ENCODE assay signal across 12 cellular contexts in genomic region chr7:99139031-99139430, GRCh38. TPM values are rescaled to one million over a fixed set of nuclear protein-coding genes. Genes with fewer than 3 reads are reported as not detected.
DNase-seq lines count a peak whose midpoint lies in the region; FAIRE-seq and TF ChIP-seq lines count a peak whose summit lies in the region.
"Had no signal": no experiment of that assay in that cellular context is flagged by ENCODE, and none has a peak within 500 bp of the region (broad histone marks: within the 10 kb centered on the region; RNA-seq: fewer than 3 reads in every experiment).

No MANE protein-coding gene starts in this region.

- H3K4me1 ChIP-seq in SK-N-SH (ENCODE audit: control insufficient read depth in 1 of 2, insufficient read depth in 2 of 2, low read depth in 1 of 2, low read length in 1 of 2): peaks cover 28 to 34% of the 10 kb centered on the region in 2 experiments
- peaks cover 43% of the 10 kb centered on the region for H3K4me1 ChIP-seq in smooth muscle cell (ENCODE audit: low read depth)

- H3K9me2 ChIP-seq in SK-N-SH: no peaks in the 10 kb centered on the region

- peaks cover 87% of the 10 kb centered on the region for H3K79me2 ChIP-seq in SK-N-SH (ENCODE audit: insufficient read depth)
- peaks cover 76% of the 10 kb centered on the region for H3K79me2 ChIP-seq in smooth muscle cell (ENCODE audit: low read depth)

- DNase-seq in H54 (ENCODE audit: insufficient read length, low spot score) (no peak), SK-N-SH (no peak), fibroblast of pulmonary artery (ENCODE audit: low read depth) (peak; percentile 58), smooth muscle cell (lab: John Stamatoyannopoulos, UW; ENCODE audit: unreplicated experiment) (no peak), GM19240 (ENCODE audit: insufficient read length, low spot score) (no peak), mucosa of gallbladder (ENCODE audit: low spot score) (no peak), NCI-H345 treated with DMSO at 0.1 percent for 48 hours (lab: John Stamatoyannopoulos, UW; ENCODE audit: unreplicated experiment) (no peak)
- DNase-seq: amniotic stem cell, dorsolateral prefrontal cortex, NCI-H187 had no signal

- H4K20me1 ChIP-seq in SK-N-SH (ENCODE audit: insufficient read depth) (peaks cover 81% of the 10 kb centered on the region), smooth muscle cell (ENCODE audit: low read depth) (peaks cover 59% of the 10 kb centered on the region)

- TF ChIP-seq CTCF in SK-N-SH (IDR thresholded peaks at IDR 0.05): no peak
- no peak for TF ChIP-seq CTCF in fibroblast of pulmonary artery (IDR thresholded peaks at IDR 0.05; ENCODE audit: low read length, missing control alignments)
- no peak for TF ChIP-seq CTCF in smooth muscle cell (IDR thresholded peaks at IDR 0.05; ENCODE audit: borderline replicate concordance, insufficient read depth, poor library complexity, severe bottlenecking)

- peak; percentile 45 for FAIRE-seq in H54 (lab: Jason Lieb, UNC)

- H3F3A ChIP-seq in SK-N-SH (replicated peaks; ENCODE audit: insufficient read depth) (peaks cover 46% of the 10 kb centered on the region), smooth muscle cell (ENCODE audit: low read depth) (peaks cover 8% of the 10 kb centered on the region)

- TF ChIP-seq POLR2A in H54 (IDR thresholded peaks at IDR 0.05; ENCODE audit: low read depth, low read length): no peak

- no peak overlapping the region for H3K4me3 ChIP-seq in SK-N-SH (ENCODE audit: low read depth in 2 of 2, low read length in 1 of 2)
- no peak overlapping the region for H3K4me3 ChIP-seq in fibroblast of pulmonary artery (replicated peaks; ENCODE audit: low read depth, low read length)
- H3K4me3 ChIP-seq in smooth muscle cell: no peak overlapping the region
- H3K4me3 ChIP-seq: SJSA1 had no signal

- H3K9me3 ChIP-seq in SK-N-SH: no peaks in the 10 kb centered on the region
- no peaks in the 10 kb centered on the region for H3K9me3 ChIP-seq in smooth muscle cell (replicated peaks; ENCODE audit: low read depth)
- H3K9me3 ChIP-seq: SJSA1 had no signal

- TF ChIP-seq RAD21 in SK-N-SH (IDR thresholded peaks at IDR 0.05; ENCODE audit: low read length): no peak

- H3K4me2 ChIP-seq in SK-N-SH (peak overlapping the region; percentile 80; the same call in 1 of the 2 replicates), smooth muscle cell (peak overlapping the region; percentile 4)

- H3K27me3 ChIP-seq in SK-N-SH (ENCODE audit: insufficient read depth): no peaks in the 10 kb centered on the region
- H3K27me3 ChIP-seq in smooth muscle cell (ENCODE audit: low read depth): no peaks in the 10 kb centered on the region
- H3K27me3 ChIP-seq: dorsolateral prefrontal cortex, SJSA1 had no signal

- no peak overlapping the region; a peak in 2 of 4 replicates for H3K27ac ChIP-seq in SK-N-SH (ENCODE audit: low read depth in 2 of 2, low read length in 1 of 2)
- H3K27ac ChIP-seq in smooth muscle cell (ENCODE audit: low read depth): peak overlapping the region; percentile 84
- H3K27ac ChIP-seq: SJSA1, VCaP had no signal

- POLR2A ChIA-PET in SK-N-SH (lab: Yijun Ruan, JAX): interaction anchor here (1.5 kb wide), 1 partner anchor 186 kb away, joined by 5 read pairs; no protein-coding TSS in a partner anchor

- no peak overlapping the region for H2AFZ ChIP-seq in SK-N-SH (ENCODE audit: low read depth)
- H2AFZ ChIP-seq in smooth muscle cell (ENCODE audit: low read depth): no peak overlapping the region

- peaks cover 5 to 9% of the 10 kb centered on the region in 2 experiments for H3K36me3 ChIP-seq in SK-N-SH (replicated peaks in 1 of 2; ENCODE audit: control insufficient read depth in 1 of 2, insufficient read depth in 2 of 2, low read length in 1 of 2)
- no peaks in the 10 kb centered on the region for H3K36me3 ChIP-seq in smooth muscle cell (ENCODE audit: low read depth)

- no peak for TF ChIP-seq EP300 in SK-N-SH (IDR thresholded peaks at IDR 0.05; ENCODE audit: borderline replicate concordance in 1 of 2, low read depth in 1 of 2, low read length in 1 of 2)

- CTCF ChIA-PET in SK-N-SH (lab: Yijun Ruan, JAX): interaction anchor here (1.2 kb wide), 1 partner anchor 9 kb away, joined by 6 read pairs; no protein-coding TSS in a partner anchor

- H3K9ac ChIP-seq in SK-N-SH (no peak overlapping the region), smooth muscle cell (ENCODE audit: low read depth) (peak overlapping the region; percentile 3)

TF ChIP-seq in SK-N-SH, 30 proteins besides CTCF, POLR2A, EP300 and RAD21:
- TF ChIP-seq USF1 (IDR thresholded peaks at IDR 0.05; ENCODE audit: borderline replicate concordance, low read depth): no peak
- 0 out of 2 replicates have a peak, but pooled peaks have one; percentile 12 for TF ChIP-seq TCF12 (IDR thresholded peaks at IDR 0.05)
TF ChIP-seq in SK-N-SH: peak in this region for 1.

RNA-seq across cellular contexts. Expression of gene SMURF1, which starts 4.9 kb away (rescaled TPM):
- polyA plus RNA-seq in SK-N-SH (2012; rRNA removed) (12.9 and 13.8 TPM in 2 replicates), smooth muscle cell (16.2 and 17.5 TPM in 2 replicates)
- polyA plus RNA-seq in SK-N-SH (2012; cell fraction: cytosol; rRNA removed): 7.8 and 8.7 TPM in 2 replicates
- 31.5 and 34.0 TPM in 2 replicates for polyA plus RNA-seq in SK-N-SH (2012; cell fraction: nucleus; rRNA removed)
- total RNA-seq in smooth muscle cell (15.5 and 28.5 TPM in 2 replicates), mucosa of gallbladder (32.9 TPM)
